8 cellular contexts compared by ENCODE assay signal in genomic region chr9:128067898-128068655, GRCh38. TPM values are rescaled to one million over a fixed set of nuclear protein-coding genes. Genes with fewer than 3 reads are reported as not detected.
A peak's percentile ranks its signal among the peaks of the same experiment; 100 is the strongest.
DNase-seq lines count a peak whose midpoint lies in the region; ATAC-seq lines count a peak whose summit lies in the region.

Gene SLC25A25, plus strand, starts transcription at chr9:128068232. Its CDS starts 88 bp downstream, at chr9:128068320.

- H3K4me1 ChIP-seq in CD4-positive, alpha-beta memory T cell (ENCODE audit: insufficient read depth, low read length) = peaks cover 80% of the 10 kb centered on the region

- CTCF ChIA-PET in CD4-positive, alpha-beta memory T cell (lab: Charles Lee; ENCODE audit: partially characterized antibody) = interaction anchor here (0.6 to 2.3 kb wide), 9 partner anchors 15 to 126 kb away, joined by 3 to 6 read pairs (median 4); no protein-coding TSS in a partner anchor

- peak within 1 kb of the TSS; percentile 87 to 92 for H3K4me3 ChIP-seq in CD4-positive, alpha-beta memory T cell (ENCODE audit: low read length in 2 of 2)

- POLR2A ChIA-PET in CD4-positive, alpha-beta memory T cell (lab: Charles Lee; ENCODE audit: partially characterized antibody) = interaction anchor here (0.8 to 5.5 kb wide), 33 partner anchors 8 to 844 kb away, joined by 3 to 63 read pairs (median 5); partner anchors contain the start of genes CDK9, DPM2, EEIG1 and PTGES2

- peaks cover 4% of the 10 kb centered on the region for H3K36me3 ChIP-seq in CD4-positive, alpha-beta memory T cell (ENCODE audit: insufficient read depth, low read length)

- peak; percentile 100 for DNase-seq in CD4-positive, alpha-beta memory T cell
- peak; percentile 98 for DNase-seq in HS-27A (ENCODE audit: low read depth)
- peak; percentile 96 for DNase-seq in NK-92 (lab: John Stamatoyannopoulos, UW; ENCODE audit: unreplicated experiment)
- peak; percentile 99 to 100 for DNase-seq in activated CD8-positive, alpha-beta memory T cell treated with anti-CD3 and anti-CD28 coated beads for 1 hour (ENCODE audit: extremely low read depth in 1 of 2, low read depth in 1 of 2)
- peak; percentile 99 for DNase-seq in effector CD8-positive, alpha-beta T cell (lab: John Stamatoyannopoulos, UW)
- DNase-seq in lung microvascular endothelial cell (ENCODE audit: low read depth in 2 of 2) = peak; percentile 99 to 100
- DNase-seq in stimulated activated CD4-positive, alpha-beta T cell treated with anti-CD3 and anti-CD28 coated beads, TNF-alpha, amount 100 ng/mL, for 48 hours (ENCODE audit: low read depth in 3 of 3) = peak; percentile 99 to 100 (median 100)

- peak; percentile 65 for ATAC-seq in GM19467 (IDR thresholded peaks at IDR 0.05; ENCODE audit: unreplicated experiment)

- H3K36me3 Mint-ChIP-seq in CD4-positive, alpha-beta memory T cell = peaks cover 3 to 7% of the 10 kb centered on the region in 2 donors

- peak within 1 kb of the TSS; percentile 83 to 97 (median 91) for H3K27ac Mint-ChIP-seq in CD4-positive, alpha-beta memory T cell

- peak within 1 kb of the TSS; percentile 86 for H3K27ac ChIP-seq in CD4-positive, alpha-beta memory T cell (ENCODE audit: low read depth, low read length)

- H3K27me3 ChIP-seq in CD4-positive, alpha-beta memory T cell (ENCODE audit: insufficient read depth, low read length) = no peaks in the 10 kb centered on the region

- intact Hi-C loops in CD4-positive, alpha-beta memory T cell (cut with micrococcal nuclease) = loop anchor here (1.0 to 10.0 kb wide), 7 partner anchors 17 to 843 kb away; partner anchors contain the start of genes CDK9 and URM1

- peak within 1 kb of the TSS in 7 of 8 donors; percentile 89 to 98 (median 94) for H3K4me3 Mint-ChIP-seq in CD4-positive, alpha-beta memory T cell

- H3K9me3 Mint-ChIP-seq in CD4-positive, alpha-beta memory T cell = no peaks in the 10 kb centered on the region

- no peaks in the 10 kb centered on the region for H3K27me3 Mint-ChIP-seq in CD4-positive, alpha-beta memory T cell

- peaks cover 36 to 56% (median 45%) of the 10 kb centered on the region in 4 donors for H3K4me1 Mint-ChIP-seq in CD4-positive, alpha-beta memory T cell

- no peaks in the 10 kb centered on the region for H3K9me3 ChIP-seq in CD4-positive, alpha-beta memory T cell (ENCODE audit: control insufficient read depth in 1 of 2, low read length in 2 of 2)

RNA-seq across cellular contexts. Expression of gene SLC25A25, which starts in this region (rescaled TPM):
- total RNA-seq in CD4-positive, alpha-beta memory T cell = 10 to 100 TPM; 22.0 to 26.9 TPM
- 10 to 100 TPM; 13.4 to 17.6 TPM for polyA plus RNA-seq in CD4-positive, alpha-beta memory T cell
- total RNA-seq in lung microvascular endothelial cell = 27.5 and 78.2 TPM in 2 replicates

Comparison
In these comparisons a context has a peak if more than half of its experiments do, and no peak if none do; other contexts are left out.
1. Peak in every context shown above with its lines: DNase-seq, ATAC-seq, H3K4me3 ChIP-seq and H3K27ac ChIP-seq.